In the genomic region with DNA sequence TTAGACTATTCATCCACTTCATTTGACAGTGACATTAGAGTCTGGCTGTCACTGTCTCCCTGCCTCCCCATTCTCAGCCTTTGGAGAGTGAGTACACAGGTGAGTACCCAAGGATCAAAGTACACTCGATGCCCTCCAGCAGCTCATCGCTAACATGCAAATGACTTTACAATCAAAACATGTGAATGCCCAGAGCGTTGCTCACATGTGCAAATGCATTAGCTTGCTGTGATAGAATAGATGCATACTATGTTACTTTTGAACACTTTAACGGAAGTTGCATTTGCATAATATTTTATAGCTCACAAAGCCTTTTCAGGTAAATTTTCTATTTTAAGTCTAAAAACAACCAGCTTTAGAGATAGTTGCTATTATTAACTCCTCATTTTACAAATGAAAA, we compare ENCODE assay signal across 22 cellular contexts.
A peak's percentile ranks its signal among the peaks of the same experiment; 100 is the strongest.
DNase-seq lines count a peak whose midpoint lies in the region; ATAC-seq and TF ChIP-seq lines count a peak whose summit lies in the region.
"Had no signal": no experiment of that assay in that cellular context is flagged by ENCODE, and none has a peak within 500 bp of the region (broad histone marks: within the 10 kb centered on the region; RNA-seq: fewer than 3 reads in every experiment).

No MANE protein-coding gene starts in this region.

- H3K36me3 ChIP-seq in DOHH2 (ENCODE audit: control insufficient read depth, low read length) (no peaks in the 10 kb centered on the region), MM.1S (replicated peaks; ENCODE audit: insufficient read depth, low read length) (no peaks in the 10 kb centered on the region), upper lobe of right lung (no peaks in the 10 kb centered on the region)
- H3K36me3 ChIP-seq: left lung had no signal

- intact Hi-C loops in upper lobe of right lung (cut with DNase I): no loop called here

- H3K9ac ChIP-seq in MM.1S (ENCODE audit: low read length): peak overlapping the region; percentile 44

- peak overlapping the region; percentile 30 for H3K4me2 ChIP-seq in DOHH2 (ENCODE audit: low read length)
- peak overlapping the region; percentile 48 for H3K4me2 ChIP-seq in MM.1S (ENCODE audit: low read depth, low read length)

- no peaks in the 10 kb centered on the region for H3K9me3 ChIP-seq in DOHH2 (ENCODE audit: control insufficient read depth, insufficient read depth, low read length)
- H3K9me3 ChIP-seq in MM.1S (replicated peaks; ENCODE audit: insufficient read depth, low read length): no peaks in the 10 kb centered on the region
- no peaks in the 10 kb centered on the region for H3K9me3 ChIP-seq in upper lobe of right lung
- H3K9me3 ChIP-seq: left lung, mucosa of descending colon had no signal

- H3K9me2 ChIP-seq in DOHH2 (replicated peaks; ENCODE audit: control insufficient read depth, low read length) (no peaks in the 10 kb centered on the region), MM.1S (replicated peaks; ENCODE audit: insufficient read depth, low read length) (no peaks in the 10 kb centered on the region)

- TF ChIP-seq CTCF in DOHH2 (IDR thresholded peaks at IDR 0.05; ENCODE audit: low read depth, low read length, poor library complexity, severe bottlenecking): no peak
- TF ChIP-seq CTCF in MM.1S (IDR thresholded peaks at IDR 0.05; ENCODE audit: low read length): no peak
- no peak for TF ChIP-seq CTCF in upper lobe of right lung (IDR thresholded peaks at IDR 0.05)
- TF ChIP-seq CTCF in GM20000 (IDR thresholded peaks at IDR 0.05; ENCODE audit: extremely low read depth, missing control alignments): no peak

- peak overlapping the region; percentile 16; the same call in 1 of the 2 replicates for H2AFZ ChIP-seq in MM.1S (ENCODE audit: low read length)

- H3K4me3 ChIP-seq in DOHH2 (ENCODE audit: low read length) (0 out of 2 replicates have a peak overlapping the region, but pooled peaks have one; percentile 6), MM.1S (ENCODE audit: low read length) (no peak overlapping the region), upper lobe of right lung (no peak overlapping the region)
- H3K4me3 ChIP-seq: K562, left lung, mucosa of descending colon had no signal

- peak; percentile 88 for DNase-seq in MM.1S
- DNase-seq in upper lobe of right lung: no peak
- no peak for DNase-seq in GM20000 (ENCODE audit: low spot score)
- DNase-seq in dedifferentiated amniotic fluid mesenchymal stem cell (ENCODE audit: extremely low spot score): no peak
- DNase-seq: activated naive CD8-positive, alpha-beta T cell treated with anti-CD3 and anti-CD28 coated beads for 36 hours; DMS 273 treated with DMSO at 0.1 percent for 48 hours; GOT3; left lung; mucosa of descending colon; NCI-H2029 treated with DMSO at 0.1 percent for 48 hours; NCI-H446 treated with DMSO at 0.1 percent for 48 hours; RPMI8226; stimulated activated CD4-positive, alpha-beta T cell treated with anti-CD3 and anti-CD28 coated beads, Interleukin-4, amount 100 ng/mL, for 4 hours had no signal

- H3K4me1 ChIP-seq in DOHH2 (ENCODE audit: control insufficient read depth, low read length) (peaks cover 28% of the 10 kb centered on the region), MM.1S (ENCODE audit: low read length) (peaks cover 48% of the 10 kb centered on the region), upper lobe of right lung (no peaks in the 10 kb centered on the region)
- H3K4me1 ChIP-seq: left lung had no signal

- H4K20me1 ChIP-seq in DOHH2 (ENCODE audit: control insufficient read depth, insufficient read depth, low read depth, low read length) (0 out of 2 replicates have a peak, but pooled peaks cover 5% of the 10 kb centered on the region), MM.1S (ENCODE audit: insufficient read depth, low read length) (no peaks in the 10 kb centered on the region)

- H3K79me2 ChIP-seq in DOHH2 (ENCODE audit: control insufficient read depth, low read length) (no peaks in the 10 kb centered on the region), MM.1S (ENCODE audit: low read length) (no peaks in the 10 kb centered on the region)

- H3K27ac ChIP-seq in DOHH2 (ENCODE audit: low read depth, low read length) (no peak overlapping the region), MM.1S (ENCODE audit: low read length) (peak overlapping the region; percentile 82), upper lobe of right lung (no peak overlapping the region)
- H3K27ac ChIP-seq: C4-2B, left lung had no signal

- ATAC-seq in GM18909 (IDR thresholded peaks at IDR 0.05; ENCODE audit: poor library complexity, unreplicated experiment): peak; percentile 69
- ATAC-seq in HG02588 (IDR thresholded peaks at IDR 0.05; ENCODE audit: unreplicated experiment): peak; percentile 58
- no peak for ATAC-seq in upper lobe of right lung
- no peak for ATAC-seq in GM21423 (IDR thresholded peaks at IDR 0.05; ENCODE audit: unreplicated experiment)
- ATAC-seq: activated CD4-positive, CD25-positive, alpha-beta regulatory T cell treated with anti-CD3 and anti-CD28 coated beads, Interleukin-2, amount 50 U/mL, for 24 hours; activated T-helper 17 cell treated with anti-CD3 and anti-CD28 coated beads, Interleukin-2, amount 50 U/mL, for 72 hours; K562; left lung; mucosa of descending colon; SK-N-SH treated with all-trans-retinoic acid at 6 μM for 48 hours had no signal

- H3F3A ChIP-seq in DOHH2 (ENCODE audit: control insufficient read depth, insufficient read depth): peaks cover 2% of the 10 kb centered on the region; the same call in 1 of the 2 replicates
- H3F3A ChIP-seq in MM.1S (ENCODE audit: insufficient read depth, low read length): peaks cover 21% of the 10 kb centered on the region

- H3K27me3 ChIP-seq in DOHH2 (ENCODE audit: control insufficient read depth, low read length): peaks cover 17% of the 10 kb centered on the region
- H3K27me3 ChIP-seq in MM.1S (replicated peaks; ENCODE audit: insufficient read depth, low read length): no peaks in the 10 kb centered on the region
- no peaks in the 10 kb centered on the region for H3K27me3 ChIP-seq in upper lobe of right lung

Comparison
In these comparisons a context has a peak if more than half of its experiments do, and no peak if none do; other contexts are left out.
1. ATAC-seq: peak in GM18909 (single experiment) and HG02588 (single experiment); none in upper lobe of right lung (single experiment) and GM21423 (single experiment).